16 cellular contexts compared by ENCODE assay signal in genomic region chr6:51995214-51995735, GRCh38.
DNase-seq lines count a peak whose midpoint lies in the region; ATAC-seq and TF ChIP-seq lines count a peak whose summit lies in the region.
"Had no signal": no experiment of that assay in that cellular context is flagged by ENCODE, and none has a peak within 500 bp of the region (broad histone marks: within the 10 kb centered on the region; RNA-seq: fewer than 3 reads in every experiment).

No MANE protein-coding gene starts in this region.

- no peaks in the 10 kb centered on the region for H3K36me3 ChIP-seq in Caco-2 (ENCODE audit: control insufficient read depth, insufficient read depth, low read length)
- H3K36me3 ChIP-seq in CD4-positive, alpha-beta memory T cell (ENCODE audit: insufficient read depth, low read length): no peaks in the 10 kb centered on the region

- H3K9me3 ChIP-seq in Caco-2: no peaks in the 10 kb centered on the region
- H3K9me3 ChIP-seq in CD4-positive, alpha-beta memory T cell (ENCODE audit: control insufficient read depth in 1 of 2, low read length in 2 of 2): no peaks in the 10 kb centered on the region

- H3K36me3 Mint-ChIP-seq in Caco-2 (ENCODE audit: insufficient read depth, unreplicated experiment): no peaks in the 10 kb centered on the region
- H3K36me3 Mint-ChIP-seq in memory B cell: no peaks in the 10 kb centered on the region
- no peaks in the 10 kb centered on the region for H3K36me3 Mint-ChIP-seq in progenitor cell of endocrine pancreas (ENCODE audit: insufficient read depth)
- no peaks in the 10 kb centered on the region for H3K36me3 Mint-ChIP-seq in CD4-positive, alpha-beta memory T cell
- H3K36me3 Mint-ChIP-seq: CD8-positive, alpha-beta T cell had no signal

- POLR2A ChIA-PET in Caco-2 (lab: Charles Lee): no interaction called here
- POLR2A ChIA-PET in CD4-positive, alpha-beta memory T cell (lab: Charles Lee; ENCODE audit: partially characterized antibody): no interaction called here

- H3K27ac Mint-ChIP-seq in Caco-2 (ENCODE audit: unreplicated experiment) (peak overlapping the region; percentile 77), memory B cell (peak overlapping the region; percentile 32), progenitor cell of endocrine pancreas (peak overlapping the region; percentile 43)
- no peak overlapping the region for H3K27ac Mint-ChIP-seq in CD4-positive, alpha-beta memory T cell
- H3K27ac Mint-ChIP-seq: CD8-positive, alpha-beta T cell; H9 had no signal

- CTCF ChIA-PET in Caco-2 (lab: Charles Lee): no interaction called here
- CTCF ChIA-PET in CD4-positive, alpha-beta memory T cell (lab: Charles Lee; ENCODE audit: partially characterized antibody): interaction anchor here (2.4 kb wide), 1 partner anchor 24 kb away, joined by 6 read pairs; no protein-coding TSS in a partner anchor

- ATAC-seq in memory B cell (ENCODE audit: low read depth) (no peak), HG02885 (IDR thresholded peaks at IDR 0.05; ENCODE audit: poor library complexity, unreplicated experiment) (no peak), GM21723 (IDR thresholded peaks at IDR 0.05; ENCODE audit: unreplicated experiment) (no peak)
- ATAC-seq: CD8-positive, alpha-beta T cell had no signal

- no peaks in the 10 kb centered on the region for H3K9me3 Mint-ChIP-seq in Caco-2 (ENCODE audit: unreplicated experiment)
- H3K9me3 Mint-ChIP-seq in memory B cell: peaks cover 1% of the 10 kb centered on the region
- no peaks in the 10 kb centered on the region for H3K9me3 Mint-ChIP-seq in progenitor cell of endocrine pancreas (ENCODE audit: low read depth)
- peaks cover 0 to 6% (median under 1%) of the 10 kb centered on the region in 8 donors for H3K9me3 Mint-ChIP-seq in CD4-positive, alpha-beta memory T cell
- H3K9me3 Mint-ChIP-seq: CD8-positive, alpha-beta T cell; H9 had no signal

- TF ChIP-seq CTCF in Caco-2 (IDR thresholded peaks at IDR 0.05; ENCODE audit: insufficient read depth in 1 of 2, low read depth in 1 of 2, low read length in 1 of 2, severe bottlenecking in 1 of 2, unreplicated experiment in 1 of 2) (no peak), VCaP (conservative IDR thresholded peaks at IDR 0.05) (no peak), progenitor cell of endocrine pancreas (IDR thresholded peaks at IDR 0.05; ENCODE audit: unreplicated experiment) (no peak)

- H3K27ac ChIP-seq in VCaP: peak overlapping the region; percentile 22
- H3K27ac ChIP-seq in CD4-positive, alpha-beta memory T cell (ENCODE audit: low read depth, low read length): no peak overlapping the region
- H3K27ac ChIP-seq: C4-2B had no signal

- H3K4me1 Mint-ChIP-seq in Caco-2 (ENCODE audit: low read depth, unreplicated experiment) (peaks cover 26% of the 10 kb centered on the region), memory B cell (peaks cover 15% of the 10 kb centered on the region), progenitor cell of endocrine pancreas (ENCODE audit: low read depth) (no peaks in the 10 kb centered on the region)
- no peaks in the 10 kb centered on the region for H3K4me1 Mint-ChIP-seq in CD4-positive, alpha-beta memory T cell

- no peaks in the 10 kb centered on the region for H3K27me3 ChIP-seq in Caco-2 (replicated peaks; ENCODE audit: control insufficient read depth, insufficient read depth, low read length)
- H3K27me3 ChIP-seq in CD4-positive, alpha-beta memory T cell (ENCODE audit: insufficient read depth, low read length): no peaks in the 10 kb centered on the region

- intact Hi-C loops in Caco-2 (cut with micrococcal nuclease; ENCODE audit: unreplicated experiment): no loop called here
- intact Hi-C loops in CD4-positive, alpha-beta memory T cell (cut with micrococcal nuclease): no loop called here

- H3K27me3 Mint-ChIP-seq in Caco-2 (ENCODE audit: insufficient read depth, unreplicated experiment): no peaks in the 10 kb centered on the region
- H3K27me3 Mint-ChIP-seq in memory B cell: no peaks in the 10 kb centered on the region
- H3K27me3 Mint-ChIP-seq in progenitor cell of endocrine pancreas: no peaks in the 10 kb centered on the region
- peaks cover 5 to 6% of the 10 kb centered on the region in 2 donors for H3K27me3 Mint-ChIP-seq in CD4-positive, alpha-beta memory T cell
- H3K27me3 Mint-ChIP-seq: IgD-negative memory B cell had no signal

- DNase-seq in Caco-2: no peak
- no peak for DNase-seq in memory B cell (ENCODE audit: low spot score in 2 of 2)
- no peak for DNase-seq in progenitor cell of endocrine pancreas (ENCODE audit: low spot score, unreplicated experiment)
- no peak for DNase-seq in HUDEP-2 (lab: John Stamatoyannopoulos, UW; ENCODE audit: unreplicated experiment in 76 of 76)
- no peak for DNase-seq in CD4-positive, alpha-beta memory T cell
- DNase-seq: ACHN; CD8-positive, alpha-beta T cell; COR-L47; GF-D8; GOT3; H9 had no signal

- no TSS peak for BruUV-seq in Caco-2 (replicated peaks; lab: Mats Ljungman, UMichigan)

- H3K4me3 ChIP-seq in Caco-2 (ENCODE audit: low read depth, low read length): no peak overlapping the region
- no peak overlapping the region for H3K4me3 ChIP-seq in CD4-positive, alpha-beta memory T cell (ENCODE audit: low read length in 2 of 2)

- peaks cover 15% of the 10 kb centered on the region for H3K4me1 ChIP-seq in Caco-2
- no peaks in the 10 kb centered on the region for H3K4me1 ChIP-seq in CD4-positive, alpha-beta memory T cell (ENCODE audit: insufficient read depth, low read length)

- H3K4me3 Mint-ChIP-seq in Caco-2 (ENCODE audit: unreplicated experiment) (peak overlapping the region; percentile 44), memory B cell (no peak overlapping the region), progenitor cell of endocrine pancreas (ENCODE audit: low read depth) (no peak overlapping the region)
- H3K4me3 Mint-ChIP-seq in CD4-positive, alpha-beta memory T cell: no peak overlapping the region
- H3K4me3 Mint-ChIP-seq: CD8-positive, alpha-beta T cell; H9 had no signal

Comparison
In these comparisons a context has a peak if more than half of its experiments do, and no peak if none do; other contexts are left out.
1. H3K27ac Mint-ChIP-seq: peak in Caco-2 (single experiment), memory B cell (single experiment) and progenitor cell of endocrine pancreas (single experiment); none in CD4-positive, alpha-beta memory T cell (0 of 7).